ENCODE assay signal across 18 cellular contexts in the genomic region with DNA sequence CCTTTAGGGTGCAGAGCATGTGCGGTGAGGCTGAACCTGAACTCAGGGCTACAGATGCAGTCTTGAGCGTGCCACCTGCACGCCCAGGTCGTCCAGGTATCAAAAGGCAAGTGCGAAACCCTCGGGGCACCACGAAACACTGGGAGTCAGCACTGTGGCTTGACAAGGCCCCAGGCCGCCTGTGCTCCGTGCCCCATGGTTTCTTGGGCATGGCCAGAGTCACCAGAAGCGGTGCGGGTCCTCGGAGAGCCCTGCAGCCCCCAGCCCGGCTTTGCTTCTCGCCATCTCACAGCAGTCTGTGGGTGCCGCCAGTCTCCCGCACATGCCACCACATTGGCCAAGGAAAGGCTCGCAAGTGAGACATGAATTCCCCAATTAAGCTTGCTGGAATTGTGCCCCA.
DNase-seq lines count a peak whose midpoint lies in the region; ATAC-seq, FAIRE-seq and TF ChIP-seq lines count a peak whose summit lies in the region.
"Had no signal": no experiment of that assay in that cellular context is flagged by ENCODE, and none has a peak within 500 bp of the region (broad histone marks: within the 10 kb centered on the region; RNA-seq: fewer than 3 reads in every experiment).

No MANE protein-coding gene starts in this region.

- no peak for ATAC-seq in natural killer cell treated with Interleukin-12 subunit alpha and Interleukin-12 subunit beta and Interleukin-15 and Interleukin-18, amount 100 ng/mL, for 72 hours
- ATAC-seq in natural killer cell = no peak
- no peak for ATAC-seq in upper lobe of right lung
- ATAC-seq in HG03039 (IDR thresholded peaks at IDR 0.05; ENCODE audit: unreplicated experiment) = no peak
- ATAC-seq: CD8-positive, alpha-beta T cell; GM12878 had no signal

- H3K27ac Mint-ChIP-seq in natural killer cell treated with Interleukin-12 subunit alpha and Interleukin-12 subunit beta and Interleukin-15 and Interleukin-18, amount 100 ng/mL, for 72 hours = no peak overlapping the region
- no peak overlapping the region for H3K27ac Mint-ChIP-seq in natural killer cell
- H3K27ac Mint-ChIP-seq: B cell; CD8-positive, alpha-beta T cell had no signal

- H3K4me1 ChIP-seq in kidney (ENCODE audit: control insufficient read depth in 1 of 2, insufficient read depth in 1 of 2, low read depth in 1 of 2, low read length in 2 of 2) (peaks cover 0 to 2% of the 10 kb centered on the region in 2 donors), upper lobe of right lung (no peaks in the 10 kb centered on the region), colonic mucosa (no peaks in the 10 kb centered on the region)

- FAIRE-seq in kidney (lab: Jason Lieb, UNC) = no peak
- FAIRE-seq: GM12878, H1 had no signal

- H3K9me3 Mint-ChIP-seq in natural killer cell treated with Interleukin-12 subunit alpha and Interleukin-12 subunit beta and Interleukin-15 and Interleukin-18, amount 100 ng/mL, for 72 hours = no peaks in the 10 kb centered on the region
- H3K9me3 Mint-ChIP-seq in natural killer cell = no peaks in the 10 kb centered on the region
- H3K9me3 Mint-ChIP-seq: CD8-positive, alpha-beta T cell; H9 had no signal

- H3K9ac ChIP-seq in kidney (ENCODE audit: low read length in 2 of 2) (no peak overlapping the region), colonic mucosa (ENCODE audit: low read depth in 2 of 2, low read length in 2 of 2) (no peak overlapping the region)
- H3K9ac ChIP-seq: BLaER1 treated with 17β-estradiol and CSF1 and Interleukin-3, amounts not matched to agents 10 nM and 100 nM had no signal

- H3K9me3 ChIP-seq in kidney (ENCODE audit: control insufficient read depth in 1 of 2, low read length in 2 of 2) (no peaks in the 10 kb centered on the region), upper lobe of right lung (no peaks in the 10 kb centered on the region), colonic mucosa (no peaks in the 10 kb centered on the region)
- H3K9me3 ChIP-seq: BLaER1 treated with 17β-estradiol and CSF1 and Interleukin-3, amounts not matched to agents 10 nM and 100 nM had no signal

- intact Hi-C loops in natural killer cell (cut with micrococcal nuclease) (no loop called here), kidney (cut with DNase I) (no loop called here), posterior vena cava (cut with DNase I) (loop anchor here in 1 of 2 donors (5.0 kb wide), 1 partner anchor 647 kb away; no protein-coding TSS in a partner anchor), upper lobe of right lung (cut with DNase I) (no loop called here), colonic mucosa (cut with DNase I) (loop anchor here (10.0 kb wide), 1 partner anchor 754 kb away; a partner anchor contains a TSS)

- H3K27ac ChIP-seq in kidney (ENCODE audit: low read depth in 2 of 2, low read length in 2 of 2) = no peak overlapping the region
- no peak overlapping the region for H3K27ac ChIP-seq in upper lobe of right lung
- H3K27ac ChIP-seq in colonic mucosa = no peak overlapping the region
- H3K27ac ChIP-seq: BLaER1 treated with 17β-estradiol and CSF1 and Interleukin-3, amounts not matched to agents 10 nM and 100 nM had no signal

- H3K36me3 Mint-ChIP-seq in natural killer cell treated with Interleukin-12 subunit alpha and Interleukin-12 subunit beta and Interleukin-15 and Interleukin-18, amount 100 ng/mL, for 72 hours = no peaks in the 10 kb centered on the region
- no peaks in the 10 kb centered on the region for H3K36me3 Mint-ChIP-seq in natural killer cell
- H3K36me3 Mint-ChIP-seq: CD8-positive, alpha-beta T cell had no signal

- H3K27me3 ChIP-seq in upper lobe of right lung (no peaks in the 10 kb centered on the region), colonic mucosa (no peaks in the 10 kb centered on the region)
- H3K27me3 ChIP-seq: BLaER1 treated with 17β-estradiol and CSF1 and Interleukin-3, amounts not matched to agents 10 nM and 100 nM had no signal

- H3K4me1 Mint-ChIP-seq in natural killer cell treated with Interleukin-12 subunit alpha and Interleukin-12 subunit beta and Interleukin-15 and Interleukin-18, amount 100 ng/mL, for 72 hours (ENCODE audit: low read depth in 2 of 2) = peaks cover 6 to 10% of the 10 kb centered on the region in 2 donors
- peaks cover 5% of the 10 kb centered on the region in 2 donors for H3K4me1 Mint-ChIP-seq in natural killer cell

- TF ChIP-seq CTCF in natural killer cell (IDR thresholded peaks at IDR 0.05) (no peak), kidney (IDR thresholded peaks at IDR 0.05; ENCODE audit: borderline replicate concordance, extremely low read depth, insufficient read depth) (no peak), upper lobe of right lung (IDR thresholded peaks at IDR 0.05) (no peak), colonic mucosa (IDR thresholded peaks at IDR 0.05) (no peak)

- H3K36me3 ChIP-seq in kidney (ENCODE audit: control insufficient read depth in 1 of 2, insufficient read depth in 2 of 2, low read length in 2 of 2) = no peaks in the 10 kb centered on the region
- no peaks in the 10 kb centered on the region for H3K36me3 ChIP-seq in upper lobe of right lung
- H3K36me3 ChIP-seq in colonic mucosa = no peaks in the 10 kb centered on the region
- H3K36me3 ChIP-seq: BLaER1 treated with 17β-estradiol and CSF1 and Interleukin-3, amounts not matched to agents 10 nM and 100 nM had no signal

- peaks cover 6 to 8% of the 10 kb centered on the region in 2 donors for H3K27me3 Mint-ChIP-seq in natural killer cell treated with Interleukin-12 subunit alpha and Interleukin-12 subunit beta and Interleukin-15 and Interleukin-18, amount 100 ng/mL, for 72 hours
- H3K27me3 Mint-ChIP-seq in natural killer cell (ENCODE audit: low read depth in 2 of 2) = peaks cover 0 to 7% of the 10 kb centered on the region in 2 donors

- no peak overlapping the region for H3K4me3 Mint-ChIP-seq in natural killer cell treated with Interleukin-12 subunit alpha and Interleukin-12 subunit beta and Interleukin-15 and Interleukin-18, amount 100 ng/mL, for 72 hours
- no peak overlapping the region for H3K4me3 Mint-ChIP-seq in natural killer cell
- H3K4me3 Mint-ChIP-seq: B cell; CD8-positive, alpha-beta T cell; H9 had no signal

- peak; percentile 35 for DNase-seq in natural killer cell treated with Interleukin-12 subunit alpha and Interleukin-12 subunit beta and Interleukin-15 and Interleukin-18, amount 100 ng/mL, for 72 hours (ENCODE audit: low spot score)
- DNase-seq in natural killer cell (no peak), kidney (peak; percentile 68), posterior vena cava (ENCODE audit: low spot score) (peak; percentile 77), upper lobe of right lung (peak; percentile 61), DMS53 treated with DMSO at 0.1 percent for 48 hours (lab: John Stamatoyannopoulos, UW; ENCODE audit: unreplicated experiment) (no peak), colonic mucosa (no peak)
- DNase-seq: 8988T; Calu3; CD8-positive, alpha-beta T cell; DND-41; EL; H9 had no signal

- no peak overlapping the region for H3K4me3 ChIP-seq in kidney (ENCODE audit: low read length in 2 of 2)
- H3K4me3 ChIP-seq in upper lobe of right lung = no peak overlapping the region
- no peak overlapping the region for H3K4me3 ChIP-seq in colonic mucosa
- H3K4me3 ChIP-seq: BLaER1 treated with 17β-estradiol and CSF1 and Interleukin-3, amounts not matched to agents 10 nM and 100 nM; GM12878 had no signal

Comparison
In these comparisons a context has a peak if more than half of its experiments do, and no peak if none do; other contexts are left out.
1. DNase-seq: peak in natural killer cell treated with Interleukin-12 subunit alpha and Interleukin-12 subunit beta and Interleukin-15 and Interleukin-18, amount 100 ng/mL, for 72 hours (single experiment), kidney (single experiment), posterior vena cava (single experiment) and upper lobe of right lung (single experiment); none in natural killer cell (single experiment), DMS53 treated with DMSO at 0.1 percent for 48 hours (single experiment) and colonic mucosa (single experiment).